1 cellular context compared by ENCODE assay signal in genomic region chr12:7090222-7090998, GRCh38.
TF ChIP-seq lines count a peak whose summit lies in the region.

No MANE protein-coding gene starts in this region.

TF ChIP-seq in neural cell, 6 proteins besides CTCF, POLR2A, EP300 and RAD21 (continued from another document):
- no peak for TF ChIP-seq REST (IDR thresholded peaks at IDR 0.05; ENCODE audit: borderline replicate concordance)
- no peak for TF ChIP-seq MXI1 (conservative IDR thresholded peaks at IDR 0.05; ENCODE audit: poor library complexity, severe bottlenecking)
- no peak for TF ChIP-seq SMC3 (conservative IDR thresholded peaks at IDR 0.05; ENCODE audit: poor library complexity)
